Comparison of ENCODE assay signal across 8 cellular contexts in genomic region chr1:110783292-110783918, GRCh38.
DNase-seq lines count a peak whose midpoint lies in the region; ATAC-seq and TF ChIP-seq lines count a peak whose summit lies in the region.

No MANE protein-coding gene starts in this region.

- H2BK120ac ChIP-seq in trophoblast cell (ENCODE audit: insufficient read depth, low read length, poor library complexity), result no peak overlapping the region

- H3K27ac ChIP-seq in trophoblast cell (ENCODE audit: low read depth, low read length), result no peak overlapping the region

- no peak overlapping the region for H2BK12ac ChIP-seq in trophoblast cell (ENCODE audit: low read length)

- TF ChIP-seq CTCF in Loucy (conservative IDR thresholded peaks at IDR 0.05; ENCODE audit: low read length), result peak; percentile 97

- WGBS in trophoblast cell (ENCODE audit: extremely low coverage, insufficient coverage, insufficient read length), result no CpG with 5 or more reads among the region's 5 CpGs

- no peaks in the 10 kb centered on the region for H3K79me1 ChIP-seq in trophoblast cell (ENCODE audit: low read length)

- no peak overlapping the region for H3K23ac ChIP-seq in trophoblast cell (ENCODE audit: low read length)

- H3K9me3 ChIP-seq in Loucy (ENCODE audit: insufficient read depth, low read depth, low read length) (peaks cover 5% of the 10 kb centered on the region), trophoblast cell (ENCODE audit: insufficient read depth, low read depth, low read length) (peaks cover 8% of the 10 kb centered on the region)

- DNase-seq in Daoy (ENCODE audit: low read depth) (peak; percentile 65), RPMI8226 (peak; percentile 72), glomerular visceral epithelial cell (ENCODE audit: extremely low spot score) (peak; percentile 52), trophoblast cell (peak; percentile 34 to 83), occipital lobe (lab: John Stamatoyannopoulos, UW) (no peak)
- DNase-seq in activated gamma-delta T cell treated with anti-CD3 and anti-CD28 coated beads, Interleukin-2, amount 50 U/mL, for 16 hours (ENCODE audit: low read depth), result peak; percentile 29

- H3K4me3 ChIP-seq in Loucy (ENCODE audit: low read length, poor library complexity, severe bottlenecking) (no peak overlapping the region), trophoblast cell (ENCODE audit: low read depth, low read length) (no peak overlapping the region)

- H3K79me2 ChIP-seq in Loucy (ENCODE audit: insufficient read depth, low read length), result no peaks in the 10 kb centered on the region
- no peaks in the 10 kb centered on the region for H3K79me2 ChIP-seq in trophoblast cell (ENCODE audit: control insufficient read depth, insufficient read depth, low read length, poor library complexity)

- no peak overlapping the region for H2AK5ac ChIP-seq in trophoblast cell (ENCODE audit: low read length)

- no peak overlapping the region for H3K14ac ChIP-seq in trophoblast cell (ENCODE audit: low read length)

- H3K4ac ChIP-seq in trophoblast cell (ENCODE audit: low read depth, low read length), result no peak overlapping the region

- H3F3A ChIP-seq in Loucy (ENCODE audit: low read depth), result peaks cover 11% of the 10 kb centered on the region

- no peaks in the 10 kb centered on the region for H3K9me2 ChIP-seq in Loucy (replicated peaks; ENCODE audit: low read depth, low read length)

- no peak for ATAC-seq in GM21717 (IDR thresholded peaks at IDR 0.05; ENCODE audit: unreplicated experiment)

- H3K4me1 ChIP-seq in Loucy (ENCODE audit: insufficient read depth, low read length, poor library complexity, severe bottlenecking), result peaks cover 45% of the 10 kb centered on the region
- peaks cover 0 to 3% of the 10 kb centered on the region in 2 experiments for H3K4me1 ChIP-seq in trophoblast cell (ENCODE audit: control insufficient read depth in 1 of 2, insufficient read depth in 2 of 2, low read length in 2 of 2)

- H3K36me3 ChIP-seq in Loucy (ENCODE audit: insufficient read depth, low read length) (0 out of 2 replicates have a peak, but pooled peaks cover 1% of the 10 kb centered on the region), trophoblast cell (ENCODE audit: control insufficient read depth in 1 of 2, insufficient read depth in 2 of 2, low read length in 2 of 2) (no peaks in the 10 kb centered on the region)

- H3K27me3 ChIP-seq in Loucy (ENCODE audit: insufficient read depth, low read length, poor library complexity, severe bottlenecking) (no peaks in the 10 kb centered on the region), trophoblast cell (ENCODE audit: insufficient read depth, low read length) (no peaks in the 10 kb centered on the region)

- H4K91ac ChIP-seq in trophoblast cell (ENCODE audit: low read depth, low read length), result no peak overlapping the region

- no peak overlapping the region for H2BK5ac ChIP-seq in trophoblast cell (ENCODE audit: low read depth, low read length, poor library complexity)

- H3K4me2 ChIP-seq in Loucy (ENCODE audit: low read depth, low read length, poor library complexity, severe bottlenecking), result no peak overlapping the region
- no peak overlapping the region for H3K4me2 ChIP-seq in trophoblast cell (ENCODE audit: low read length)

- H4K8ac ChIP-seq in trophoblast cell (ENCODE audit: low read depth, low read length), result no peak overlapping the region

- H4K20me1 ChIP-seq in Loucy (ENCODE audit: insufficient read depth, low read length, poor library complexity, severe bottlenecking), result no peaks in the 10 kb centered on the region

- H2AFZ ChIP-seq in Loucy (ENCODE audit: low read length) (no peak overlapping the region), trophoblast cell (ENCODE audit: insufficient read depth, low read length, poor library complexity) (no peak overlapping the region)

- H3K9ac ChIP-seq in Loucy (ENCODE audit: low read depth, low read length, poor library complexity, severe bottlenecking) (no peak overlapping the region), trophoblast cell (ENCODE audit: low read length) (no peak overlapping the region)

- H3K18ac ChIP-seq in trophoblast cell (ENCODE audit: low read length), result no peak overlapping the region

- H4K12ac ChIP-seq in trophoblast cell (ENCODE audit: low read depth, low read length), result no peak overlapping the region
